ENCODE assay signal across 10 cellular contexts in the genomic region with DNA sequence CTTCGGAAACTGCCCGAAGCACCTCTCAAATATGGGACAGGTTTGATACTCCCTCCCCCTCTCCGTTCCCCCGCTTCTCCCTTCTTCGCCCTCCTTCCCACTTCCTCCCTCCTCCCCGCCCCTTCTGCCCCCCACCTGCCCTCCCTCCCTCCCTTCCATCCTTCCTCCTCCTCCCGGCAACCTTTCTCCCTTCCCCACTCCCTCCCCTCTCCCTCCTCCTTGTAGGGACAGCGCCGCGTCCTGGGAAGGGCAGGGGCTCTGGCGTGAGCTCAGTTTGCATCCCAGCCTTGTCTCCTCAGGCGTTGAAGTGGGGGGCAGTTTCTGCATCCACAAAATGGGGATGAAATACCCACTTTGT. TPM values are rescaled to one million over a fixed set of nuclear protein-coding genes. Genes with fewer than 3 reads are reported as not detected.
DNase-seq lines count a peak whose midpoint lies in the region; ATAC-seq, FAIRE-seq and TF ChIP-seq lines count a peak whose summit lies in the region.
"Had no signal": no experiment of that assay in that cellular context is flagged by ENCODE, and none has a peak within 500 bp of the region (broad histone marks: within the 10 kb centered on the region; RNA-seq: fewer than 3 reads in every experiment).

No MANE protein-coding gene starts in this region.

- H3K79me2 ChIP-seq in Loucy (ENCODE audit: insufficient read depth, low read length), result no peaks in the 10 kb centered on the region

- H4K20me1 ChIP-seq in Loucy (ENCODE audit: insufficient read depth, low read length, poor library complexity, severe bottlenecking), result no peaks in the 10 kb centered on the region

- peak overlapping the region; percentile 86 for H2AFZ ChIP-seq in Loucy (ENCODE audit: low read length)

- peak in 3 of 4 donors; percentile 1 to 11 (median 2) for ATAC-seq in pancreas

- H3K36me3 Mint-ChIP-seq in activated CD4-positive, alpha-beta memory T cell treated with anti-CD3 and anti-CD28 coated beads, Interleukin-2, amount 10 ng/mL, durations not matched to agents 7 days and 5 days (ENCODE audit: low read depth), result no peaks in the 10 kb centered on the region
- no peaks in the 10 kb centered on the region for H3K36me3 Mint-ChIP-seq in activated CD4-positive, alpha-beta memory T cell treated with anti-CD3 and anti-CD28 coated beads for 36 hours
- H3K36me3 Mint-ChIP-seq in endodermal cell (ENCODE audit: low read depth), result no peaks in the 10 kb centered on the region

- H3F3A ChIP-seq in Loucy (ENCODE audit: low read depth), result peaks cover 6% of the 10 kb centered on the region; the same call in 1 of the 2 replicates

- DNase-seq in activated CD4-positive, alpha-beta memory T cell treated with anti-CD3 and anti-CD28 coated beads, Interleukin-2, amount 10 ng/mL, durations not matched to agents 7 days and 5 days, result no peak
- DNase-seq in activated CD4-positive, alpha-beta memory T cell treated with anti-CD3 and anti-CD28 coated beads for 36 hours, result no peak
- DNase-seq in endodermal cell, result peak; percentile 79
- DNase-seq in pancreas, result no peak
- no peak for DNase-seq in GF-D8 (lab: John Stamatoyannopoulos, UW)
- no peak for DNase-seq in NCI-H1694 treated with DMSO at 0.1 percent for 48 hours (lab: John Stamatoyannopoulos, UW)
- DNase-seq in HuH-7.5 (ENCODE audit: low spot score), result no peak
- DNase-seq: cortex of kidney had no signal

- no peaks in the 10 kb centered on the region for H3K9me3 ChIP-seq in Loucy (ENCODE audit: insufficient read depth, low read depth, low read length)
- no peaks in the 10 kb centered on the region for H3K9me3 ChIP-seq in endodermal cell (ENCODE audit: control insufficient read depth, low read length)
- H3K9me3 ChIP-seq in pancreas, result no peaks in the 10 kb centered on the region

- H3K9me2 ChIP-seq in Loucy (replicated peaks; ENCODE audit: low read depth, low read length), result no peaks in the 10 kb centered on the region

- H3K27me3 ChIP-seq in Loucy (ENCODE audit: insufficient read depth, low read length, poor library complexity, severe bottlenecking) (no peaks in the 10 kb centered on the region), endodermal cell (ENCODE audit: control insufficient read depth, insufficient read depth, low read length, poor library complexity, severe bottlenecking) (no peaks in the 10 kb centered on the region), pancreas (no peaks in the 10 kb centered on the region)

- TF ChIP-seq CTCF in Loucy (conservative IDR thresholded peaks at IDR 0.05; ENCODE audit: low read length) (no peak), endodermal cell (conservative IDR thresholded peaks at IDR 0.05) (no peak), pancreas (IDR thresholded peaks at IDR 0.05) (no peak)

- no peaks in the 10 kb centered on the region for H3K9me3 Mint-ChIP-seq in activated CD4-positive, alpha-beta memory T cell treated with anti-CD3 and anti-CD28 coated beads, Interleukin-2, amount 10 ng/mL, durations not matched to agents 7 days and 5 days
- no peaks in the 10 kb centered on the region for H3K9me3 Mint-ChIP-seq in activated CD4-positive, alpha-beta memory T cell treated with anti-CD3 and anti-CD28 coated beads for 36 hours
- no peaks in the 10 kb centered on the region for H3K9me3 Mint-ChIP-seq in endodermal cell

- WGBS in endodermal cell (ENCODE audit: insufficient coverage in 1 of 2, insufficient read length in 1 of 2), 2 experiments, result 0 to 9% methylated on average over 4 to 11 of the region's 12 CpGs
- WGBS in pancreas, 2 donors, result 26 to 34% methylated on average over 12 of the region's 12 CpGs

- peaks cover 6% of the 10 kb centered on the region for H3K27me3 Mint-ChIP-seq in activated CD4-positive, alpha-beta memory T cell treated with anti-CD3 and anti-CD28 coated beads, Interleukin-2, amount 10 ng/mL, durations not matched to agents 7 days and 5 days
- no peaks in the 10 kb centered on the region for H3K27me3 Mint-ChIP-seq in activated CD4-positive, alpha-beta memory T cell treated with anti-CD3 and anti-CD28 coated beads for 36 hours
- H3K27me3 Mint-ChIP-seq in endodermal cell (ENCODE audit: insufficient read depth), result peaks cover 19% of the 10 kb centered on the region

- H3K27ac ChIP-seq in endodermal cell (ENCODE audit: low read depth, low read length) (no peak overlapping the region), pancreas (peak overlapping the region in 3 of 4 donors; percentile 44 to 78 (median 70))

- POLR2A ChIA-PET in activated CD4-positive, alpha-beta memory T cell treated with anti-CD3 and anti-CD28 coated beads, Interleukin-2, amount 10 ng/mL, durations not matched to agents 7 days and 5 days (lab: Charles Lee), result interaction anchor here (1.0 to 4.8 kb wide), 5 partner anchors 18 to 492 kb away, joined by 3 to 29 read pairs (median 4); a partner anchor contains a TSS
- POLR2A ChIA-PET in activated CD4-positive, alpha-beta memory T cell treated with anti-CD3 and anti-CD28 coated beads for 36 hours (lab: Charles Lee), result no interaction called here

- H3K4me3 Mint-ChIP-seq in activated CD4-positive, alpha-beta memory T cell treated with anti-CD3 and anti-CD28 coated beads, Interleukin-2, amount 10 ng/mL, durations not matched to agents 7 days and 5 days, result peak overlapping the region; percentile 79
- no peak overlapping the region for H3K4me3 Mint-ChIP-seq in activated CD4-positive, alpha-beta memory T cell treated with anti-CD3 and anti-CD28 coated beads for 36 hours
- H3K4me3 Mint-ChIP-seq in endodermal cell, result peak overlapping the region; percentile 65

- peak overlapping the region; percentile 77 for H3K4me2 ChIP-seq in Loucy (ENCODE audit: low read depth, low read length, poor library complexity, severe bottlenecking)

- peak overlapping the region; percentile 68 for H3K4me3 ChIP-seq in Loucy (ENCODE audit: low read length, poor library complexity, severe bottlenecking)
- H3K4me3 ChIP-seq in endodermal cell (ENCODE audit: low read length), result peak overlapping the region; percentile 84
- H3K4me3 ChIP-seq in pancreas, result peak overlapping the region in 2 of 4 donors; percentile 26 to 39

- H3K9ac ChIP-seq in Loucy (ENCODE audit: low read depth, low read length, poor library complexity, severe bottlenecking), result peak overlapping the region; percentile 59
- no peak overlapping the region for H3K9ac ChIP-seq in endodermal cell (ENCODE audit: extremely low read depth, low read length, poor library complexity, severe bottlenecking)

- H3K4me1 Mint-ChIP-seq in activated CD4-positive, alpha-beta memory T cell treated with anti-CD3 and anti-CD28 coated beads, Interleukin-2, amount 10 ng/mL, durations not matched to agents 7 days and 5 days, result peaks cover 29% of the 10 kb centered on the region
- H3K4me1 Mint-ChIP-seq in activated CD4-positive, alpha-beta memory T cell treated with anti-CD3 and anti-CD28 coated beads for 36 hours (ENCODE audit: low read depth), result peaks cover 23% of the 10 kb centered on the region
- H3K4me1 Mint-ChIP-seq in endodermal cell, result peaks cover 17% of the 10 kb centered on the region

- intact Hi-C loops in activated CD4-positive, alpha-beta memory T cell treated with anti-CD3 and anti-CD28 coated beads for 36 hours (cut with micrococcal nuclease), result no loop called here
- intact Hi-C loops in pancreas (cut with DNase I), result loop anchor here in 2 of 3 donors (5.0 to 10.0 kb wide), 4 partner anchors 73 to 473 kb away; a partner anchor contains a TSS

- CTCF ChIA-PET in activated CD4-positive, alpha-beta memory T cell treated with anti-CD3 and anti-CD28 coated beads, Interleukin-2, amount 10 ng/mL, durations not matched to agents 7 days and 5 days (lab: Charles Lee), result interaction anchor here (0.6 to 5.4 kb wide), 12 partner anchors 8 to 742 kb away, joined by 3 to 47 read pairs (median 4); a partner anchor contains a TSS
- CTCF ChIA-PET in activated CD4-positive, alpha-beta memory T cell treated with anti-CD3 and anti-CD28 coated beads for 36 hours (lab: Charles Lee), result interaction anchor here (0.7 to 5.2 kb wide), 20 partner anchors 9 to 741 kb away, joined by 3 to 57 read pairs (median 4); a partner anchor contains a TSS

- peaks cover 38% of the 10 kb centered on the region for H3K4me1 ChIP-seq in Loucy (ENCODE audit: insufficient read depth, low read length, poor library complexity, severe bottlenecking)
- H3K4me1 ChIP-seq in endodermal cell (ENCODE audit: control insufficient read depth, insufficient read depth, low read length), result no peaks in the 10 kb centered on the region
- H3K4me1 ChIP-seq in pancreas, result no peaks in the 10 kb centered on the region

- H3K36me3 ChIP-seq in Loucy (ENCODE audit: insufficient read depth, low read length), result no peaks in the 10 kb centered on the region
- no peaks in the 10 kb centered on the region for H3K36me3 ChIP-seq in endodermal cell (ENCODE audit: control insufficient read depth, insufficient read depth, low read length)
- no peaks in the 10 kb centered on the region for H3K36me3 ChIP-seq in pancreas

- FAIRE-seq in pancreas (lab: Jason Lieb, UNC), result no peak

- H3K27ac Mint-ChIP-seq in activated CD4-positive, alpha-beta memory T cell treated with anti-CD3 and anti-CD28 coated beads, Interleukin-2, amount 10 ng/mL, durations not matched to agents 7 days and 5 days, result peak overlapping the region; percentile 2
- no peak overlapping the region for H3K27ac Mint-ChIP-seq in activated CD4-positive, alpha-beta memory T cell treated with anti-CD3 and anti-CD28 coated beads for 36 hours
- no peak overlapping the region for H3K27ac Mint-ChIP-seq in endodermal cell

RNA-seq across cellular contexts. Expression of a gene that starts 6.1 kb away (rescaled TPM):
- total RNA-seq in activated CD4-positive, alpha-beta memory T cell treated with anti-CD3 and anti-CD28 coated beads, Interleukin-2, amount 10 ng/mL, durations not matched to agents 7 days and 5 days, result under 1 TPM; 0.05 to 0.63 TPM
- total RNA-seq in activated CD4-positive, alpha-beta memory T cell treated with anti-CD3 and anti-CD28 coated beads for 36 hours, result under 1 TPM; 0.15 to 0.24 TPM
- 1 to 10 TPM in 1 of 2 donors, under 1 TPM in 1; 0.92 to 1.1 TPM for total RNA-seq in endodermal cell
- polyA plus RNA-seq in endodermal cell (2013, experiment 1 of 2), result 0.32 TPM
- 0.25 TPM for polyA plus RNA-seq in endodermal cell (2013, experiment 2 of 2)
- 1 to 10 TPM in 3 of 6 donors, under 1 TPM in 3; 0.20 to 4.4 (median 0.97) TPM for total RNA-seq in pancreas
- under 1 TPM; 0.45 to 0.61 TPM for polyA plus RNA-seq in pancreas
- total RNA-seq: NCI-H460 had no signal
